In genomic region chr6:31702819-31703716, GRCh38 we compare ENCODE assay signal across 1 cellular context.
TF ChIP-seq lines count a peak whose summit lies in the region.

Gene ABHD16A, minus strand, starts transcription at chr6:31703324. Its CDS starts 43 bp downstream, at chr6:31703281.

TF ChIP-seq in HepG2, 621 proteins besides CTCF, POLR2A, EP300 and RAD21 (continued from another document and continues in another):
- TF ChIP-seq ZGPAT (CRISPR knock-in tag; IDR thresholded peaks at IDR 0.05) (peak; percentile 96), ZNF326 (CRISPR knock-in tag; IDR thresholded peaks at IDR 0.05; ENCODE audit: borderline replicate concordance) (no peak), ZNF784 (CRISPR knock-in tag; IDR thresholded peaks at IDR 0.05; ENCODE audit: borderline replicate concordance) (0 out of 2 replicates have a peak, but pooled peaks have one; percentile 22), GMEB1 (CRISPR knock-in tag; IDR thresholded peaks at IDR 0.05; ENCODE audit: borderline replicate concordance) (peak; percentile 79), PITX1 (CRISPR knock-in tag; IDR thresholded peaks at IDR 0.05) (peak; percentile 54), TFDP2 (CRISPR knock-in tag; IDR thresholded peaks at IDR 0.05) (peak; percentile 67), ZNF337 (CRISPR knock-in tag; IDR thresholded peaks at IDR 0.05; ENCODE audit: borderline replicate concordance, low read depth) (no peak), TOE1 (CRISPR knock-in tag; IDR thresholded peaks at IDR 0.05) (peak; percentile 76; the same call in 1 of the 2 replicates), ZBTB34 (CRISPR knock-in tag; IDR thresholded peaks at IDR 0.05) (0 out of 2 replicates have a peak, but pooled peaks have one; percentile 66), ZNF180 (CRISPR knock-in tag; IDR thresholded peaks at IDR 0.05; ENCODE audit: borderline replicate concordance, low read depth) (no peak), ZNF274 (CRISPR knock-in tag; IDR thresholded peaks at IDR 0.05) (no peak; the same call in 1 of the 2 replicates), ZNF17 (CRISPR knock-in tag; IDR thresholded peaks at IDR 0.05) (no peak), MEIS1 (CRISPR knock-in tag; IDR thresholded peaks at IDR 0.05; ENCODE audit: borderline replicate concordance) (no peak), EZH2 (conservative IDR thresholded peaks at IDR 0.05; ENCODE audit: low read depth, low read length) (no peak), ZSCAN22 (CRISPR knock-in tag; IDR thresholded peaks at IDR 0.05) (no peak), HOXA9 (CRISPR knock-in tag; IDR thresholded peaks at IDR 0.05; ENCODE audit: borderline replicate concordance) (no peak; the same call in 1 of the 2 replicates), ZSCAN20 (CRISPR knock-in tag; IDR thresholded peaks at IDR 0.05; ENCODE audit: borderline replicate concordance) (peak; percentile 36; the same call in 1 of the 2 replicates), CCDC6 (CRISPR knock-in tag; IDR thresholded peaks at IDR 0.05) (peak; percentile 84; the same call in 1 of the 2 replicates), HMGA1 (CRISPR knock-in tag; conservative IDR thresholded peaks at IDR 0.05) (no peak), SRSF9 (IDR thresholded peaks at IDR 0.05; ENCODE audit: borderline replicate concordance, insufficient read depth, low read depth, low read length, poor library complexity, severe bottlenecking) (no peak), ZNF660 (CRISPR knock-in tag; IDR thresholded peaks at IDR 0.05; ENCODE audit: borderline replicate concordance, low read depth) (no peak), ZNF790 (CRISPR knock-in tag; IDR thresholded peaks at IDR 0.05; ENCODE audit: borderline replicate concordance) (no peak), DZIP1 (CRISPR knock-in tag; IDR thresholded peaks at IDR 0.05) (no peak), BHLHE40 (IDR thresholded peaks at IDR 0.05; ENCODE audit: low read length) (peak; percentile 78), ZNF343 (CRISPR knock-in tag; IDR thresholded peaks at IDR 0.05) (peak; percentile 85; the same call in 1 of the 2 replicates), RBM22 (optimal IDR thresholded peaks at IDR 0.05; ENCODE audit: low read length) (no peak), TBX2 (CRISPR knock-in tag; IDR thresholded peaks at IDR 0.05; ENCODE audit: borderline replicate concordance) (peak; percentile 98), YY1 (IDR thresholded peaks at IDR 0.05; ENCODE audit: insufficient read depth, insufficient replicate concordance, low read depth, low read length) (peak; percentile 72), ZNF235 (CRISPR knock-in tag; IDR thresholded peaks at IDR 0.05; ENCODE audit: borderline replicate concordance) (peak; percentile 58; the same call in 1 of the 2 replicates), SRSF1 (optimal IDR thresholded peaks at IDR 0.05; ENCODE audit: low read depth, low read length) (peak; percentile 60), MNT (IDR thresholded peaks at IDR 0.05) (no peak), ZFP90 (CRISPR knock-in tag; IDR thresholded peaks at IDR 0.05; ENCODE audit: borderline replicate concordance) (no peak; the same call in 1 of the 2 replicates), SP2 (CRISPR knock-in tag; IDR thresholded peaks at IDR 0.05) (no peak), GATAD2A (CRISPR knock-in tag; IDR thresholded peaks at IDR 0.05) (peak; percentile 85), ETV6 (CRISPR knock-in tag; conservative IDR thresholded peaks at IDR 0.05) (peak; percentile 76; the same call in 1 of the 2 replicates), POLR2AphosphoS2 (IDR thresholded peaks at IDR 0.05; ENCODE audit: low read depth, low read length) (no peak), ZBTB38 (CRISPR knock-in tag; IDR thresholded peaks at IDR 0.05) (peak; percentile 20; the same call in 1 of the 2 replicates), CENPX (CRISPR knock-in tag; IDR thresholded peaks at IDR 0.05) (no peak), CBX2 (IDR thresholded peaks at IDR 0.05; ENCODE audit: low read depth, low read length) (no peak), CBX2 (CRISPR knock-in tag; IDR thresholded peaks at IDR 0.05; ENCODE audit: low read depth) (no peak), ZMAT3 (CRISPR knock-in tag; conservative IDR thresholded peaks at IDR 0.05) (peak; percentile 50; the same call in 1 of the 2 replicates), GPN1 (CRISPR knock-in tag; IDR thresholded peaks at IDR 0.05; ENCODE audit: borderline replicate concordance) (no peak), NR2F2 (IDR thresholded peaks at IDR 0.05; ENCODE audit: borderline replicate concordance, low read depth) (peak; percentile 53; the same call in 1 of the 2 replicates), NFRKB (IDR thresholded peaks at IDR 0.05) (no peak), CHCHD3 (CRISPR knock-in tag; IDR thresholded peaks at IDR 0.05) (no peak; the same call in 1 of the 2 replicates), PTBP1 (IDR thresholded peaks at IDR 0.05; ENCODE audit: low read depth, low read length, poor library complexity, severe bottlenecking) (no peak)
- TF ChIP-seq, protein P1, sequence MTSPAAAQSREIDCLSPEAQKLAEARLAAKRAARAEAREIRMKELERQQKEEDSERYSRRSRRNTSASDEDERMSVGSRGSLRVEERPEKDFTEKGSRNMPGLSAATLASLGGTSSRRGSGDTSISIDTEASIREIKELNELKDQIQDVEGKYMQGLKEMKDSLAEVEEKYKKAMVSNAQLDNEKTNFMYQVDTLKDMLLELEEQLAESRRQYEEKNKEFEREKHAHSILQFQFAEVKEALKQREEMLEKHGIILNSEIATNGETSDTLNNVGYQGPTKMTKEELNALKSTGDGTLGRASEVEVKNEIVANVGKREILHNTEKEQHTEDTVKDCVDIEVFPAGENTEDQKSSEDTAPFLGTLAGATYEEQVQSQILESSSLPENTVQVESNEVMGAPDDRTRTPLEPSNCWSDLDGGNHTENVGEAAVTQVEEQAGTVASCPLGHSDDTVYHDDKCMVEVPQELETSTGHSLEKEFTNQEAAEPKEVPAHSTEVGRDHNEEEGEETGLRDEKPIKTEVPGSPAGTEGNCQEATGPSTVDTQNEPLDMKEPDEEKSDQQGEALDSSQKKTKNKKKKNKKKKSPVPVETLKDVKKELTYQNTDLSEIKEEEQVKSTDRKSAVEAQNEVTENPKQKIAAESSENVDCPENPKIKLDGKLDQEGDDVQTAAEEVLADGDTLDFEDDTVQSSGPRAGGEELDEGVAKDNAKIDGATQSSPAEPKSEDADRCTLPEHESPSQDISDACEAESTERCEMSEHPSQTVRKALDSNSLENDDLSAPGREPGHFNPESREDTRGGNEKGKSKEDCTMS (CRISPR knock-in tag; conservative IDR thresholded peaks at IDR 0.05): no peak
- TF ChIP-seq, protein P2, sequence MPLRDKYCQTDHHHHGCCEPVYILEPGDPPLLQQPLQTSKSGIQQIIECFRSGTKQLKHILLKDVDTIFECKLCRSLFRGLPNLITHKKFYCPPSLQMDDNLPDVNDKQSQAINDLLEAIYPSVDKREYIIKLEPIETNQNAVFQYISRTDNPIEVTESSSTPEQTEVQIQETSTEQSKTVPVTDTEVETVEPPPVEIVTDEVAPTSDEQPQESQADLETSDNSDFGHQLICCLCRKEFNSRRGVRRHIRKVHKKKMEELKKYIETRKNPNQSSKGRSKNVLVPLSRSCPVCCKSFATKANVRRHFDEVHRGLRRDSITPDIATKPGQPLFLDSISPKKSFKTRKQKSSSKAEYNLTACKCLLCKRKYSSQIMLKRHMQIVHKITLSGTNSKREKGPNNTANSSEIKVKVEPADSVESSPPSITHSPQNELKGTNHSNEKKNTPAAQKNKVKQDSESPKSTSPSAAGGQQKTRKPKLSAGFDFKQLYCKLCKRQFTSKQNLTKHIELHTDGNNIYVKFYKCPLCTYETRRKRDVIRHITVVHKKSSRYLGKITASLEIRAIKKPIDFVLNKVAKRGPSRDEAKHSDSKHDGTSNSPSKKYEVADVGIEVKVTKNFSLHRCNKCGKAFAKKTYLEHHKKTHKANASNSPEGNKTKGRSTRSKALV (CRISPR knock-in tag; IDR thresholded peaks at IDR 0.05): peak; percentile 51; the same call in 1 of the 2 replicates
- TF ChIP-seq, protein P3, sequence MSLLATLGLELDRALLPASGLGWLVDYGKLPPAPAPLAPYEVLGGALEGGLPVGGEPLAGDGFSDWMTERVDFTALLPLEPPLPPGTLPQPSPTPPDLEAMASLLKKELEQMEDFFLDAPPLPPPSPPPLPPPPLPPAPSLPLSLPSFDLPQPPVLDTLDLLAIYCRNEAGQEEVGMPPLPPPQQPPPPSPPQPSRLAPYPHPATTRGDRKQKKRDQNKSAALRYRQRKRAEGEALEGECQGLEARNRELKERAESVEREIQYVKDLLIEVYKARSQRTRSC (CRISPR knock-in tag; IDR thresholded peaks at IDR 0.05; ENCODE audit: low read depth): no peak
